In genomic region chr6:162862462-162862861, GRCh38 we compare ENCODE assay signal across 24 cellular contexts.
"Had no signal": no experiment of that assay in that cellular context is flagged by ENCODE, and none has a peak within 500 bp of the region (broad histone marks: within the 10 kb centered on the region; RNA-seq: fewer than 3 reads in every experiment).

No MANE protein-coding gene starts in this region.

- H3K27me3 ChIP-seq: colonic mucosa, gastrocnemius medialis, neutrophil, right atrium auricular region, stomach, thyroid gland had no signal

- FAIRE-seq: endometrium, keratinocyte had no signal

- H2AFZ ChIP-seq: parathyroid adenoma had no signal

- H3K4me1 ChIP-seq: colonic mucosa, gastrocnemius medialis, lower lobe of right lung, parathyroid adenoma, prostate gland, right atrium auricular region had no signal

- DNase-seq: colonic mucosa; dermis blood vessel endothelial cell; effector memory CD4-positive, alpha-beta T cell; foreskin fibroblast; gastrocnemius medialis; head of caudate nucleus; left ventricle myocardium superior; lower lobe of right lung; natural killer cell; stimulated activated CD4-positive, alpha-beta T cell treated with anti-CD3 and anti-CD28 coated beads, Interleukin-12 subunit alpha, Interleukin-12 subunit beta, amount 100 ng/mL, for 4 hours; stimulated activated CD4-positive, alpha-beta T cell treated with anti-CD3 and anti-CD28 coated beads, Interleukin-1b, Interleukin-23, amount 100 ng/mL, for 48 hours; stimulated activated CD4-positive, alpha-beta T cell treated with anti-CD3 and anti-CD28 coated beads, Interleukin-4, amount 100 ng/mL, for 1 hour; stimulated activated CD8-positive, alpha-beta memory T cell treated with anti-CD3 and anti-CD28 coated beads, Interleukin-4, amount 100 ng/mL, for 48 hours; stimulated activated naive CD4-positive, alpha-beta T cell treated with Interleukin-2 at 50 U/mL for 16 hours; stomach; thyroid gland had no signal

- H3K9me3 Mint-ChIP-seq: natural killer cell, type B pancreatic cell had no signal

- H3K4me2 ChIP-seq: smooth muscle cell had no signal

- H3K4me3 Mint-ChIP-seq: natural killer cell, type B pancreatic cell had no signal

- H3K36me3 Mint-ChIP-seq: natural killer cell, type B pancreatic cell had no signal

- H3K36me3 ChIP-seq: colonic mucosa, gastrocnemius medialis, lower lobe of right lung, neutrophil, prostate gland, right atrium auricular region, stomach, thyroid gland had no signal

- H3K27ac Mint-ChIP-seq: natural killer cell, type B pancreatic cell had no signal

- H3K9ac ChIP-seq: parathyroid adenoma had no signal

- H3K4me3 ChIP-seq: colonic mucosa, gastrocnemius medialis, lower lobe of right lung, prostate gland, right atrium auricular region, smooth muscle cell, stomach, thyroid gland had no signal

- H3K27ac ChIP-seq: colonic mucosa, gastrocnemius medialis, lower lobe of right lung, neutrophil, parathyroid adenoma, prostate gland, right atrium auricular region, stomach, thyroid gland had no signal

- H3K27me3 Mint-ChIP-seq: type B pancreatic cell had no signal

- H3K9me3 ChIP-seq: colonic mucosa, gastrocnemius medialis, lower lobe of right lung, neutrophil, prostate gland, right atrium auricular region, stomach, thyroid gland had no signal

- H3K79me2 ChIP-seq: parathyroid adenoma had no signal

- H3K4me1 Mint-ChIP-seq: natural killer cell had no signal
